20 cellular contexts compared by ENCODE assay signal in the genomic region with DNA sequence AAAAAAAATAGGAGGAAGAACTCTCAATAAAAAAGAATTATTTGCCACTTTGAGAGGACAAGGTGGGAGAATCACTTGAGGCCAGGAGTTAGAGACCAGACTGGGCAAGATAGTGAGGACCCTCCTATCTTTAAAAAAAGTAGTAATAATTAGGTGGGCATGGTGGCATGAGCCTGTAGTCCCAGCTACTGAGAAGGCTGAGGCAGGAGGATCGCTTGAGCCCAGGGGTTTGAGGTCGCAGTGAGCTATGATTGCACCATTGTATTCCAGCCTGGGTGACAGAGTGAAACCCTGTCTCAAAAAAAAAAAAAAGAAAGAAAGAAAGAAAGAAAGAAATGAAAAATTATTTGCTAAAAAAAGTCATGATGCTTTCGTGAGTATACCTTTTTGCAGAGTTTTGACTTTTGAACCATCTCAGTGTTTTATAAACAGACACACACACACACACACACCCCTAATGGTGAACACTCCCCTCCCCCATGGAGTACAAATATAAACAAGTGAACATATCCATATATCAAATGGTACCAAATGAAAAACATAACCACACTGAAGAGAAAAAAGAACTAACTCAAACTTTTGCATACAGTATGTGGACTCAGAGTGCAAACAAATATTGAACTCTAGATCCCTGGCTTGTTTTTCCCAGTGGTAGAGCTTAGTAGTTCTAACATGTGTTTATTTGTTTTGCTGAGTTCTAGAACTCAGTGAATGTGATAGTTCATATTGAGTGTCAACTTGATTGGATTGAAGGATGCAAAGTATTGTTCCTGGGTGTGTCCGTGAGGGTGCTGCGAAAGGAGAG. TPM values are rescaled to one million over a fixed set of nuclear protein-coding genes. Genes with fewer than 3 reads are reported as not detected.
A peak's percentile ranks its signal among the peaks of the same experiment; 100 is the strongest.
DNase-seq lines count a peak whose midpoint lies in the region; ATAC-seq and TF ChIP-seq lines count a peak whose summit lies in the region.
"Had no signal": no experiment of that assay in that cellular context is flagged by ENCODE, and none has a peak within 500 bp of the region (broad histone marks: within the 10 kb centered on the region; RNA-seq: fewer than 3 reads in every experiment).

No MANE protein-coding gene starts in this region.

- no peaks in the 10 kb centered on the region for H3K9me3 ChIP-seq in HEK293 (ENCODE audit: control insufficient read depth, insufficient read depth, low read depth, low read length)
- H3K9me3 ChIP-seq in RWPE2 (ENCODE audit: severe bottlenecking), result no peaks in the 10 kb centered on the region
- H3K9me3 ChIP-seq: BLaER1, Peyer's patch had no signal

- H3K4me1 Mint-ChIP-seq in osteocyte (ENCODE audit: unreplicated experiment), result no peaks in the 10 kb centered on the region
- H3K4me1 Mint-ChIP-seq: CD4-positive, CD25-positive, alpha-beta regulatory T cell had no signal

- ATAC-seq in RWPE2 (ENCODE audit: low read depth) (no peak), HG02610 (IDR thresholded peaks at IDR 0.05; ENCODE audit: unreplicated experiment) (no peak)
- ATAC-seq: K562, SK-N-SH treated with all-trans-retinoic acid at 6 μM for 48 hours had no signal

- no peak overlapping the region for H3K4me3 Mint-ChIP-seq in osteocyte (ENCODE audit: unreplicated experiment)
- H3K4me3 Mint-ChIP-seq: CD4-positive, CD25-positive, alpha-beta regulatory T cell had no signal

- no peaks in the 10 kb centered on the region for H3K9me3 Mint-ChIP-seq in osteocyte (ENCODE audit: unreplicated experiment)

- H3K27ac ChIP-seq in HEK293 (ENCODE audit: extremely low read depth, low read depth, low read length) (no peak overlapping the region), RWPE2 (ENCODE audit: poor library complexity, severe bottlenecking) (peak overlapping the region; percentile 72)
- H3K27ac ChIP-seq: BLaER1, Peyer's patch had no signal

- H3K27me3 Mint-ChIP-seq in osteocyte (ENCODE audit: unreplicated experiment), result no peaks in the 10 kb centered on the region

- H3K4me3 ChIP-seq in HEK293 (ENCODE audit: low read depth, low read length) (no peak overlapping the region), RWPE2 (ENCODE audit: severe bottlenecking) (no peak overlapping the region)
- H3K4me3 ChIP-seq: BLaER1, K562, Peyer's patch had no signal

- H3K27ac Mint-ChIP-seq in osteocyte (ENCODE audit: unreplicated experiment), result no peak overlapping the region
- H3K27ac Mint-ChIP-seq: CD4-positive, CD25-positive, alpha-beta regulatory T cell had no signal

- H3K36me3 Mint-ChIP-seq in osteocyte (ENCODE audit: unreplicated experiment), result no peaks in the 10 kb centered on the region
- H3K36me3 Mint-ChIP-seq: CD4-positive, CD25-positive, alpha-beta regulatory T cell had no signal

- POLR2A ChIA-PET in HEK293 (lab: Yijun Ruan, JAX), result no interaction called here

- no peaks in the 10 kb centered on the region for H3K4me1 ChIP-seq in HEK293 (ENCODE audit: control insufficient read depth, insufficient read depth, low read length)
- H3K4me1 ChIP-seq in RWPE2 (ENCODE audit: insufficient read depth, poor library complexity, severe bottlenecking), result peaks cover 9% of the 10 kb centered on the region
- H3K4me1 ChIP-seq: BLaER1, Peyer's patch had no signal

- H3K36me3 ChIP-seq in HEK293 (ENCODE audit: control insufficient read depth in 2 of 2, insufficient read depth in 1 of 2, low read length in 2 of 2) (no peaks in the 10 kb centered on the region), RWPE2 (ENCODE audit: low read depth) (no peaks in the 10 kb centered on the region)
- H3K36me3 ChIP-seq: BLaER1, Peyer's patch had no signal

- H3K27me3 ChIP-seq in RWPE2 (ENCODE audit: insufficient read depth, poor library complexity, severe bottlenecking), result no peaks in the 10 kb centered on the region
- H3K27me3 ChIP-seq: BLaER1, Peyer's patch had no signal

- TF ChIP-seq CTCF in HEK293 (tag by site-specific recombination; IDR thresholded peaks at IDR 0.05), result no peak
- TF ChIP-seq CTCF in RWPE2 (IDR thresholded peaks at IDR 0.05; ENCODE audit: poor library complexity, severe bottlenecking), result no peak
- no peak for TF ChIP-seq CTCF in osteocyte (IDR thresholded peaks at IDR 0.05)

- CTCF ChIA-PET in HEK293 (lab: Yijun Ruan, JAX), result interaction anchor here (1.0 kb wide), 2 partner anchors 21 to 286 kb away, joined by 3 to 4 read pairs; no protein-coding TSS in a partner anchor

- DNase-seq in RWPE2 (ENCODE audit: low spot score) (no peak), islet precursor cell (peak; percentile 52), osteocyte (ENCODE audit: extremely low spot score, unreplicated experiment) (peak; percentile 40), NCI-H510A treated with DMSO at 0.1 percent for 48 hours (lab: John Stamatoyannopoulos, UW) (no peak), NCI-H2081 (lab: John Stamatoyannopoulos, UW) (no peak)
- DNase-seq: CD4-positive, CD25-positive, alpha-beta regulatory T cell; DMS153; DND-41; HCEC 1CT; Kasumi-1; NCI-H1105 treated with DMSO at 0.1 percent for 48 hours; NCI-H2029; NCI-H446 treated with DMSO at 0.1 percent for 48 hours; NCI-H526 treated with DMSO at 0.1 percent for 48 hours; Peyer's patch had no signal

TF ChIP-seq in HEK293, 187 proteins besides CTCF, POLR2A, EP300 and RAD21:
- TF ChIP-seq, protein P1, sequence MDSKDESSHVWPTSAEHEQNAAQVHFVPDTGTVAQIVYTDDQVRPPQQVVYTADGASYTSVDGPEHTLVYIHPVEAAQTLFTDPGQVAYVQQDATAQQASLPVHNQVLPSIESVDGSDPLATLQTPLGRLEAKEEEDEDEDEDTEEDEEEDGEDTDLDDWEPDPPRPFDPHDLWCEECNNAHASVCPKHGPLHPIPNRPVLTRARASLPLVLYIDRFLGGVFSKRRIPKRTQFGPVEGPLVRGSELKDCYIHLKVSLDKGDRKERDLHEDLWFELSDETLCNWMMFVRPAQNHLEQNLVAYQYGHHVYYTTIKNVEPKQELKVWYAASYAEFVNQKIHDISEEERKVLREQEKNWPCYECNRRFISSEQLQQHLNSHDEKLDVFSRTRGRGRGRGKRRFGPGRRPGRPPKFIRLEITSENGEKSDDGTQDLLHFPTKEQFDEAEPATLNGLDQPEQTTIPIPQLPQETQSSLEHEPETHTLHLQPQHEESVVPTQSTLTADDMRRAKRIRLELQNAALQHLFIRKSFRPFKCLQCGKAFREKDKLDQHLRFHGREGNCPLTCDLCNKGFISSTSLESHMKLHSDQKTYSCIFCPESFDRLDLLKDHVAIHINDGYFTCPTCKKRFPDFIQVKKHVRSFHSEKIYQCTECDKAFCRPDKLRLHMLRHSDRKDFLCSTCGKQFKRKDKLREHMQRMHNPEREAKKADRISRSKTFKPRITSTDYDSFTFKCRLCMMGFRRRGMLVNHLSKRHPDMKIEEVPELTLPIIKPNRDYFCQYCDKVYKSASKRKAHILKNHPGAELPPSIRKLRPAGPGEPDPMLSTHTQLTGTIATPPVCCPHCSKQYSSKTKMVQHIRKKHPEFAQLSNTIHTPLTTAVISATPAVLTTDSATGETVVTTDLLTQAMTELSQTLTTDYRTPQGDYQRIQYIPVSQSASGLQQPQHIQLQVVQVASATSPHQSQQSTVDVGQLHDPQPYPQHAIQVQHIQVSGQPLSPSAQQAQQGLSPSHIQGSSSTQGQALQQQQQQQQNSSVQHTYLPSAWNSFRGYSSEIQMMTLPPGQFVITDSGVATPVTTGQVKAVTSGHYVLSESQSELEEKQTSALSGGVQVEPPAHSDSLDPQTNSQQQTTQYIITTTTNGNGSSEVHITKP (tag by site-specific recombination; IDR thresholded peaks at IDR 0.05), result peak; percentile 88
- no peak for TF ChIP-seq ZNF302 (tag by site-specific recombination; IDR thresholded peaks at IDR 0.05; ENCODE audit: low read depth)

RNA-seq across cellular contexts. Expression of a gene that starts 27.7 kb away (rescaled TPM):
- 52.0 and 67.0 TPM in 2 replicates for total RNA-seq in osteocyte

Comparison
In these comparisons a context has a peak if more than half of its experiments do, and no peak if none do; other contexts are left out.
1. DNase-seq: peak in islet precursor cell (single experiment) and osteocyte (single experiment); none in RWPE2 (single experiment), NCI-H510A treated with DMSO at 0.1 percent for 48 hours (single experiment) and NCI-H2081 (0 of 2).